8 cellular contexts compared by ENCODE assay signal in the genomic region with DNA sequence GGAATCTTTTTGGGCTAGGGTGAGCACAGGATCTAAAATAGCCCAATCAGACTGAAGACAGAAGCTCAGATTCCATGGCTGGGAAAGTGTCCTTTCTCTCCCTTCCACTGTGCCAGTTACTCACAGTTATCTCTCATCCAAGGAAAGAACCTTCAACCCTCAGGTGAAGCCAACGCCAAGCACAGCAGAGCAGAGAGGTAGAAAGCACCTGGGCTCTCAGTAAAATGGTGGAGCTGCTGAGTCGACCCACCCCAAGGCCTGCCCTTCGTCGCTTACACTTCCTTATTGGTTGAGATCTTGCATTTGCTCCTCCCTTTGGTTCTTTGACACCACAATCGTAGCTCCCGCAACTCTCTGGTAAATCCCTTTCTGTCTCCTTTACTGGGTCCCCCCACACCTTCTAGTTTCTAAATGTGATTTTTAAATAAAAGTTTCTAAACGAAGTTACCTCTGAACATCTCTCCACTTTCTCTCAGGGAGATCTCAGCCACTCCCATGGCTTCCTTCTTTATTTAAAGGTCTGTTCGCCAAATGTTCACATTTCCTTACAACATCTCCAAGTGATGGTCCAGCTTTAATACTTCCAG. TPM values are rescaled to one million over a fixed set of nuclear protein-coding genes. Genes with fewer than 3 reads are reported as not detected.
DNase-seq lines count a peak whose midpoint lies in the region; ATAC-seq and TF ChIP-seq lines count a peak whose summit lies in the region.

No MANE protein-coding gene starts in this region.

- peak; percentile 65 for ATAC-seq in CD4-positive, alpha-beta T cell (ENCODE audit: poor library complexity)
- peak; percentile 96 for ATAC-seq in GM19372 (IDR thresholded peaks at IDR 0.05; ENCODE audit: low read depth, unreplicated experiment)
- ATAC-seq in HG03354 (IDR thresholded peaks at IDR 0.05; ENCODE audit: poor library complexity, severe bottlenecking, unreplicated experiment): peak; percentile 82
- peak; percentile 39 for ATAC-seq in stimulated activated naive CD8-positive, alpha-beta T cell treated with anti-CD3 and anti-CD28 coated beads, Interleukin-15, amount 100 ng/mL, for 72 hours

- H3K27me3 ChIP-seq in CD4-positive, alpha-beta T cell (ENCODE audit: control insufficient read depth, insufficient read depth, low read length): no peaks in the 10 kb centered on the region
- H3K27me3 ChIP-seq in SJCRH30 (0 out of 2 replicates have a peak, but pooled peaks cover 3% of the 10 kb centered on the region), MG63 (no peaks in the 10 kb centered on the region)

- no peaks in the 10 kb centered on the region for H3K9me3 ChIP-seq in CD4-positive, alpha-beta T cell (ENCODE audit: control insufficient read depth, low read length)
- H3K9me3 ChIP-seq in SJCRH30 (replicated peaks) (no peaks in the 10 kb centered on the region), MG63 (no peaks in the 10 kb centered on the region)

- CTCF ChIA-PET in CD4-positive, alpha-beta T cell (lab: Charles Lee): interaction anchor here (2.5 kb wide), 1 partner anchor 27 kb away, joined by 5 read pairs; a partner anchor contains a TSS

- H3K27ac ChIP-seq in CD4-positive, alpha-beta T cell (ENCODE audit: low read depth, low read length): no peak overlapping the region
- no peak overlapping the region for H3K27ac ChIP-seq in SJCRH30

- peaks cover 28% of the 10 kb centered on the region for H3K4me1 Mint-ChIP-seq in CD4-positive, alpha-beta T cell (ENCODE audit: low read depth)
- peaks cover 13% of the 10 kb centered on the region for H3K4me1 Mint-ChIP-seq in activated naive CD4-positive, alpha-beta T cell treated with anti-CD3 and anti-CD28 coated beads, Interleukin-2, amount 50 U/mL, for 24 hours
- H3K4me1 Mint-ChIP-seq in stimulated activated naive CD8-positive, alpha-beta T cell treated with anti-CD3 and anti-CD28 coated beads, Interleukin-15, amount 100 ng/mL, for 72 hours: peaks cover 26% of the 10 kb centered on the region

- peak in 3 of 10 experiments; percentile 15 to 20 (median 17) for DNase-seq in CD4-positive, alpha-beta T cell
- DNase-seq in stimulated activated naive CD8-positive, alpha-beta T cell treated with anti-CD3 and anti-CD28 coated beads, Interleukin-15, amount 100 ng/mL, for 72 hours: no peak
- DNase-seq in SJCRH30: no peak
- no peak for DNase-seq in NCI-H2029 (lab: John Stamatoyannopoulos, UW)
- DNase-seq in MG63: no peak

- H3K4me1 ChIP-seq in SJCRH30: peaks cover 7% of the 10 kb centered on the region; the same call in 1 of the 2 replicates

- H3K4me3 Mint-ChIP-seq in CD4-positive, alpha-beta T cell: peak overlapping the region; percentile 84
- peak overlapping the region; percentile 79 for H3K4me3 Mint-ChIP-seq in activated naive CD4-positive, alpha-beta T cell treated with anti-CD3 and anti-CD28 coated beads, Interleukin-2, amount 50 U/mL, for 24 hours
- H3K4me3 Mint-ChIP-seq in stimulated activated naive CD8-positive, alpha-beta T cell treated with anti-CD3 and anti-CD28 coated beads, Interleukin-15, amount 100 ng/mL, for 72 hours: peak overlapping the region; percentile 63 to 73

- H3K27ac Mint-ChIP-seq in CD4-positive, alpha-beta T cell: peak overlapping the region; percentile 61
- no peak overlapping the region for H3K27ac Mint-ChIP-seq in activated naive CD4-positive, alpha-beta T cell treated with anti-CD3 and anti-CD28 coated beads, Interleukin-2, amount 50 U/mL, for 24 hours
- no peak overlapping the region for H3K27ac Mint-ChIP-seq in stimulated activated naive CD8-positive, alpha-beta T cell treated with anti-CD3 and anti-CD28 coated beads, Interleukin-15, amount 100 ng/mL, for 72 hours

- H3K27me3 Mint-ChIP-seq in CD4-positive, alpha-beta T cell: peaks cover 8% of the 10 kb centered on the region
- H3K27me3 Mint-ChIP-seq in activated naive CD4-positive, alpha-beta T cell treated with anti-CD3 and anti-CD28 coated beads, Interleukin-2, amount 50 U/mL, for 24 hours: no peaks in the 10 kb centered on the region
- H3K27me3 Mint-ChIP-seq in stimulated activated naive CD8-positive, alpha-beta T cell treated with anti-CD3 and anti-CD28 coated beads, Interleukin-15, amount 100 ng/mL, for 72 hours: no peaks in the 10 kb centered on the region

- H3K4me3 ChIP-seq in SJCRH30 (no peak overlapping the region), MG63 (no peak overlapping the region)

- intact Hi-C loops in CD4-positive, alpha-beta T cell (cut with DNase I, micrococcal nuclease): no loop called here

- no peaks in the 10 kb centered on the region for H3K36me3 ChIP-seq in SJCRH30
- no peaks in the 10 kb centered on the region for H3K36me3 ChIP-seq in MG63

- POLR2A ChIA-PET in CD4-positive, alpha-beta T cell (lab: Charles Lee): interaction anchor here (2.0 to 2.2 kb wide), 2 partner anchors 18 to 27 kb away, joined by 6 to 16 read pairs; a partner anchor contains a TSS

- TF ChIP-seq CTCF in CD4-positive, alpha-beta T cell (IDR thresholded peaks at IDR 0.05): no peak

- H3K9me3 Mint-ChIP-seq in CD4-positive, alpha-beta T cell: no peaks in the 10 kb centered on the region
- H3K9me3 Mint-ChIP-seq in activated naive CD4-positive, alpha-beta T cell treated with anti-CD3 and anti-CD28 coated beads, Interleukin-2, amount 50 U/mL, for 24 hours: no peaks in the 10 kb centered on the region
- H3K9me3 Mint-ChIP-seq in stimulated activated naive CD8-positive, alpha-beta T cell treated with anti-CD3 and anti-CD28 coated beads, Interleukin-15, amount 100 ng/mL, for 72 hours: no peaks in the 10 kb centered on the region

- no peaks in the 10 kb centered on the region for H3K36me3 Mint-ChIP-seq in CD4-positive, alpha-beta T cell (ENCODE audit: low read depth)
- no peaks in the 10 kb centered on the region for H3K36me3 Mint-ChIP-seq in activated naive CD4-positive, alpha-beta T cell treated with anti-CD3 and anti-CD28 coated beads, Interleukin-2, amount 50 U/mL, for 24 hours

RNA-seq across cellular contexts. Expression of a gene that starts 27.5 kb away (rescaled TPM):
- total RNA-seq in CD4-positive, alpha-beta T cell: 1 to 10 TPM; 6.0 TPM
- 18.5 and 21.3 TPM in 2 replicates for total RNA-seq in SJCRH30 (2014; rRNA removed; shearing (Covaris generic))
- total RNA-seq in MG63 (2014; rRNA removed; shearing (Covaris generic); ENCODE audit: low replicate concordance): 45.2 and 54.0 TPM in 2 replicates

Comparison
In these comparisons a context has a peak if more than half of its experiments do, and no peak if none do; other contexts are left out.
1. ATAC-seq: peak in every context shown above with its lines; median percentile 96 in GM19372; 82 in HG03354; 65 in CD4-positive, alpha-beta T cell; 39 in stimulated activated naive CD8-positive, alpha-beta T cell treated with anti-CD3 and anti-CD28 coated beads, Interleukin-15, amount 100 ng/mL, for 72 hours.